Comparison of ENCODE assay signal across 12 cellular contexts in genomic region chr7:108351715-108352114, GRCh38.
A peak's percentile ranks its signal among the peaks of the same experiment; 100 is the strongest.
DNase-seq lines count a peak whose midpoint lies in the region; ATAC-seq, FAIRE-seq and TF ChIP-seq lines count a peak whose summit lies in the region.
"Had no signal": no experiment of that assay in that cellular context is flagged by ENCODE, and none has a peak within 500 bp of the region (broad histone marks: within the 10 kb centered on the region; RNA-seq: fewer than 3 reads in every experiment).

No MANE protein-coding gene starts in this region.

- no peaks in the 10 kb centered on the region for H3K4me1 ChIP-seq in osteoblast (ENCODE audit: insufficient read depth, low read length)
- H3K4me1 ChIP-seq in kidney (ENCODE audit: control insufficient read depth in 1 of 2, insufficient read depth in 1 of 2, low read depth in 1 of 2, low read length in 2 of 2), result no peaks in the 10 kb centered on the region

- POLR2A ChIA-PET in RWPE1 (lab: Yijun Ruan, JAX; ENCODE audit: low non-redundant PET), result no interaction called here

- H2AFZ ChIP-seq in osteoblast (ENCODE audit: low read length), result no peak overlapping the region

- CTCF ChIA-PET in RWPE1 (lab: Yijun Ruan, JAX), result no interaction called here

- intact Hi-C loops in kidney (cut with DNase I), result no loop called here

- H4K20me1 ChIP-seq in osteoblast (ENCODE audit: insufficient read depth, low read length), result no peaks in the 10 kb centered on the region

- H3K4me2 ChIP-seq in osteoblast (ENCODE audit: insufficient read depth, low read length), result no peak overlapping the region

- no peaks in the 10 kb centered on the region for H3K79me2 ChIP-seq in osteoblast (ENCODE audit: insufficient read depth, low read length)

- no peak for TF ChIP-seq CTCF in RWPE1 (conservative IDR thresholded peaks at IDR 0.05; ENCODE audit: low read depth)
- TF ChIP-seq CTCF in osteoblast (IDR thresholded peaks at IDR 0.05; ENCODE audit: extremely low read depth, low read depth, low read length), result no peak
- no peak for TF ChIP-seq CTCF in kidney (IDR thresholded peaks at IDR 0.05; ENCODE audit: borderline replicate concordance, extremely low read depth, insufficient read depth)

- H3K36me3 ChIP-seq in osteoblast (ENCODE audit: insufficient read depth, low read length) (no peaks in the 10 kb centered on the region), kidney (ENCODE audit: control insufficient read depth in 1 of 2, insufficient read depth in 2 of 2, low read length in 2 of 2) (no peaks in the 10 kb centered on the region)
- H3K36me3 ChIP-seq: neutrophil had no signal

- FAIRE-seq in kidney (lab: Jason Lieb, UNC), result no peak
- FAIRE-seq: H54, small intestine had no signal

- H3K27ac ChIP-seq in RWPE1 (no peak overlapping the region), osteoblast (ENCODE audit: low read depth, low read length) (no peak overlapping the region), kidney (ENCODE audit: low read depth in 2 of 2, low read length in 2 of 2) (no peak overlapping the region)
- H3K27ac ChIP-seq: neutrophil had no signal

- no peaks in the 10 kb centered on the region for H3K9me3 ChIP-seq in osteoblast (ENCODE audit: low read depth, low read length)
- no peaks in the 10 kb centered on the region for H3K9me3 ChIP-seq in kidney (ENCODE audit: control insufficient read depth in 1 of 2, low read length in 2 of 2)
- H3K9me3 ChIP-seq: neutrophil had no signal

- no peaks in the 10 kb centered on the region for H3K27me3 ChIP-seq in osteoblast (ENCODE audit: insufficient read depth, low read length)
- H3K27me3 ChIP-seq: neutrophil had no signal

- no peak for ATAC-seq in HG03378 (IDR thresholded peaks at IDR 0.05; ENCODE audit: unreplicated experiment)

- peak; percentile 71 for DNase-seq in LHCN-M2 (ENCODE audit: low read depth)
- peak; percentile 70 to 87 for DNase-seq in NCI-H2081 (lab: John Stamatoyannopoulos, UW)
- DNase-seq in RWPE1 (ENCODE audit: low spot score), result peak; percentile 26
- DNase-seq in osteoblast (ENCODE audit: insufficient read length, low spot score, missing footprints), result peak; percentile 68
- DNase-seq in kidney, result no peak
- DNase-seq in activated gamma-delta T cell (lab: John Stamatoyannopoulos, UW), result no peak
- DNase-seq: activated CD4-positive, alpha-beta T cell treated with anti-CD3 and anti-CD28 coated beads for 1 hour; CD8-positive, alpha-beta memory T cell; small intestine had no signal

- no peak overlapping the region for H3K4me3 ChIP-seq in osteoblast (ENCODE audit: insufficient read depth, low read length)
- no peak overlapping the region for H3K4me3 ChIP-seq in kidney (ENCODE audit: low read length in 2 of 2)

- H3K9ac ChIP-seq in kidney (ENCODE audit: low read length in 2 of 2), result no peak overlapping the region

Comparison
In these comparisons a context has a peak if more than half of its experiments do, and no peak if none do; other contexts are left out.
1. DNase-seq: peak in LHCN-M2 (single experiment), NCI-H2081 (2 of 2), RWPE1 (single experiment) and osteoblast (single experiment); none in kidney (single experiment) and activated gamma-delta T cell (single experiment).